8 cellular contexts compared by ENCODE assay signal in the genomic region with DNA sequence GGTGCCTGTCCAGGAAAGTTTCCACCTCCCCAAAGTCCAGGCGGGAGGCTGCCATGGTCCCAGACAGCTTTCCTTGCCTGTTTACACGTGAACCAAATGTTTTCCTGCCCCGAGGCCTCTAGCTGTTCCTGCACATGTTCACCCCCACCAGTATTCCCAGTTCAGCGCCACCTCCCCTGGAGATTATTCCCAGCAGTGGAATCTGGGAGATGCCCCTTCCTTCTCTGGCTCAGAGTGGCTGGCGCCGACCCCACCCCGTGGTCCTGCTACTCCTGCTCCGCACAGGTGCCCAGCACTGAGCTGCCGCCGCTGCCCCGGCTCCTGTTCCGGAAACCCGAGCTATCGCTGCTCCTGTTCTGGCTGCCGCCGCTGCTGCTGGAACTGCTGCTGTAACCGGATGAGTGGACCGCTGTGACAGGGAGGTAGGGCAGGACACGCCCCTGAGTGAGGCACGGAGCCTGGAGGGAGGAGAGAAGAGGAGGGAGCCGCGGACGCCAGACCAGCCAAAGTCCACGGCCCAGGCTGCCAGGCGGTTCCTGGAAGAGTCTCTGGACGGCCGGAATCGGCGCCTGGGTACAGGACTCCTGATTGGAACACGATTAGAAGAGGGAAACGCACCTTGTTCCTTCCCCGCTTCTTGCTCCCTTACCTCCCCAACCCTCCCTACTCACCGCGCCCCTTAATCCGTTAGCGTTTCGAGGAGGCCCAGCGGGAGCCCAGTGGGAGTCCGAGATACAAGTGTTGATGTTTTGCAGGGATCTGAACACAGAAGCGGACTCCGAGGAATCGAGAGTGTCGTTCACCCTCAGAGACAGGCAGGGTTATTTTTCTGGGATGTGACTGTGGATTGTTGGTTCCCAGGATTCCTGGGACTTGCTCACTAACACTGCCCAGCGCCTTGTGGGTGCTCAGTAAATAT. TPM values are rescaled to one million over a fixed set of nuclear protein-coding genes. Genes with fewer than 3 reads are reported as not detected.
DNase-seq lines count a peak whose midpoint lies in the region; ATAC-seq and FAIRE-seq lines count a peak whose summit lies in the region.

A gene (minus strand): TSS at position 395 of the 919 bp plus-strand sequence. CDS start 340 bp downstream, at position 55.

- ATAC-seq in GM21360 (IDR thresholded peaks at IDR 0.05; ENCODE audit: unreplicated experiment): no peak

- DNase-seq in activated effector memory CD4-positive, alpha-beta T cell treated with anti-CD3 and anti-CD28 coated beads, Interleukin-2, amount 50 U/mL, for 16 hours: peak; percentile 68
- no peak for DNase-seq in activated effector memory CD4-positive, alpha-beta T cell treated with Interleukin-2 at 50 U/mL for 16 hours
- DNase-seq in HuH-7 (ENCODE audit: low spot score) (peak; percentile 88), RCC 7860 (ENCODE audit: low spot score) (peak; percentile 87), astrocyte of the hippocampus (ENCODE audit: low read depth, low spot score) (peak; percentile 91), hypothalamus (lab: John Stamatoyannopoulos, UW) (peak in 27 of 51 donors; percentile 3 to 50 (median 12)), renal cortical epithelial cell (ENCODE audit: low read depth) (peak; percentile 84)

- peak; percentile 66 for FAIRE-seq in RCC 7860 (lab: Jason Lieb, UNC)

RNA-seq across cellular contexts. Expression of the gene that starts here (rescaled TPM):
- total RNA-seq in renal cortical epithelial cell: 3.1 and 5.8 TPM in 2 replicates
